Comparison of ENCODE assay signal across 10 cellular contexts in genomic region chr15:88705769-88706165, GRCh38.
A peak's percentile ranks its signal among the peaks of the same experiment; 100 is the strongest.
DNase-seq lines count a peak whose midpoint lies in the region; ATAC-seq and TF ChIP-seq lines count a peak whose summit lies in the region.
"Had no signal": no experiment of that assay in that cellular context is flagged by ENCODE, and none has a peak within 500 bp of the region (broad histone marks: within the 10 kb centered on the region; RNA-seq: fewer than 3 reads in every experiment).

No MANE protein-coding gene starts in this region.

- H3K4me1 ChIP-seq in BLaER1 (no peaks in the 10 kb centered on the region), RWPE2 (ENCODE audit: insufficient read depth, poor library complexity, severe bottlenecking) (peaks cover 3% of the 10 kb centered on the region), gastroesophageal sphincter (peaks cover 0 to 14% (median 8%) of the 10 kb centered on the region in 3 donors)

- CTCF ChIA-PET in activated CD8-positive, alpha-beta memory T cell treated with anti-CD3 and anti-CD28 coated beads, Interleukin-2, amount 10 ng/mL, durations not matched to agents 7 days and 5 days (lab: Charles Lee): no interaction called here

- peaks cover 7% of the 10 kb centered on the region for H3K4me1 Mint-ChIP-seq in activated CD8-positive, alpha-beta memory T cell treated with anti-CD3 and anti-CD28 coated beads, Interleukin-2, amount 10 ng/mL, durations not matched to agents 7 days and 5 days

- H3K9ac ChIP-seq in BLaER1: no peak overlapping the region

- no peaks in the 10 kb centered on the region for H3K36me3 Mint-ChIP-seq in activated CD8-positive, alpha-beta memory T cell treated with anti-CD3 and anti-CD28 coated beads, Interleukin-2, amount 10 ng/mL, durations not matched to agents 7 days and 5 days

- H3K4me3 Mint-ChIP-seq in activated CD8-positive, alpha-beta memory T cell treated with anti-CD3 and anti-CD28 coated beads, Interleukin-2, amount 10 ng/mL, durations not matched to agents 7 days and 5 days: no peak overlapping the region

- TF ChIP-seq EP300 in gastroesophageal sphincter (IDR thresholded peaks at IDR 0.05): no peak

- no peaks in the 10 kb centered on the region for H3K9me3 Mint-ChIP-seq in activated CD8-positive, alpha-beta memory T cell treated with anti-CD3 and anti-CD28 coated beads, Interleukin-2, amount 10 ng/mL, durations not matched to agents 7 days and 5 days (ENCODE audit: low read depth)

- H3K27me3 ChIP-seq in BLaER1 (peaks cover 56% of the 10 kb centered on the region), RWPE2 (ENCODE audit: insufficient read depth, poor library complexity, severe bottlenecking) (peaks cover 6% of the 10 kb centered on the region), gastroesophageal sphincter (peaks cover 7% of the 10 kb centered on the region)

- no peak for DNase-seq in RWPE2 (ENCODE audit: low spot score)
- peak; percentile 74 for DNase-seq in posterior vena cava (ENCODE audit: low spot score)
- no peak for DNase-seq in activated CD8-positive, alpha-beta memory T cell treated with anti-CD3 and anti-CD28 coated beads, Interleukin-2, amount 10 ng/mL, durations not matched to agents 7 days and 5 days
- no peak for DNase-seq in left colon
- no peak for DNase-seq in OCI-M1 (lab: John Stamatoyannopoulos, UW)
- no peak for DNase-seq in GM13976 (ENCODE audit: low spot score)
- DNase-seq: NCI-H510A; stimulated activated naive CD4-positive, alpha-beta T cell treated with Interleukin-2 at 50 U/mL for 16 hours had no signal

- no peak overlapping the region for H3K27ac Mint-ChIP-seq in activated CD8-positive, alpha-beta memory T cell treated with anti-CD3 and anti-CD28 coated beads, Interleukin-2, amount 10 ng/mL, durations not matched to agents 7 days and 5 days

- peaks cover 5% of the 10 kb centered on the region; the same call in 1 of the 2 replicates for H3K9me3 ChIP-seq in BLaER1
- no peaks in the 10 kb centered on the region for H3K9me3 ChIP-seq in RWPE2 (ENCODE audit: severe bottlenecking)
- H3K9me3 ChIP-seq in gastroesophageal sphincter: no peaks in the 10 kb centered on the region

- H3K4me3 ChIP-seq in BLaER1 (no peak overlapping the region), RWPE2 (ENCODE audit: severe bottlenecking) (peak overlapping the region; percentile 23), gastroesophageal sphincter (peak overlapping the region; percentile 43 to 53)

- intact Hi-C loops in posterior vena cava (cut with DNase I) (loop anchor here in 1 of 2 donors (1.0 to 2.0 kb wide), 2 partner anchors 45 to 77 kb away; no protein-coding TSS in a partner anchor), left colon (cut with DNase I, micrococcal nuclease) (no loop called here)

- H3K27me3 Mint-ChIP-seq in activated CD8-positive, alpha-beta memory T cell treated with anti-CD3 and anti-CD28 coated beads, Interleukin-2, amount 10 ng/mL, durations not matched to agents 7 days and 5 days: peaks cover 55% of the 10 kb centered on the region

- WGBS in gastroesophageal sphincter (ENCODE audit: low coverage in 1 of 2), 2 donors: 65 to 74% methylated on average over 7 of the region's 11 CpGs

- in situ Hi-C loops in GM13976 (cut with MboI; ENCODE audit: low sequenced_read_pairs, unreplicated experiment): no loop called here

- H3K36me3 ChIP-seq in BLaER1 (no peaks in the 10 kb centered on the region), RWPE2 (ENCODE audit: low read depth) (no peaks in the 10 kb centered on the region), gastroesophageal sphincter (no peaks in the 10 kb centered on the region)

- TF ChIP-seq POLR2A in gastroesophageal sphincter (IDR thresholded peaks at IDR 0.05): no peak

- no peak overlapping the region for H3K27ac ChIP-seq in BLaER1
- H3K27ac ChIP-seq in RWPE2 (ENCODE audit: poor library complexity, severe bottlenecking): no peak overlapping the region
- H3K27ac ChIP-seq in gastroesophageal sphincter: peak overlapping the region in 3 of 4 donors; percentile 55 to 77 (median 58)

- 0 out of 2 replicates have a peak, but pooled peaks cover 4% of the 10 kb centered on the region for H4K20me1 ChIP-seq in BLaER1

- no peak for TF ChIP-seq CTCF in RWPE2 (IDR thresholded peaks at IDR 0.05; ENCODE audit: poor library complexity, severe bottlenecking)
- TF ChIP-seq CTCF in gastroesophageal sphincter (IDR thresholded peaks at IDR 0.05): no peak
- no peak for TF ChIP-seq CTCF in GM13976 (IDR thresholded peaks at IDR 0.05; ENCODE audit: borderline replicate concordance, control extremely low read depth, extremely low read depth, insufficient read depth, missing control alignments)

- H3K4me2 ChIP-seq in BLaER1: 0 out of 2 replicates have a peak overlapping the region, but pooled peaks have one; percentile 42

- no peak for ATAC-seq in RWPE2 (ENCODE audit: low read depth)
- no peak for ATAC-seq in gastroesophageal sphincter
- ATAC-seq in activated CD8-positive, alpha-beta memory T cell treated with anti-CD3 and anti-CD28 coated beads, Interleukin-2, amount 10 ng/mL, durations not matched to agents 7 days and 5 days: no peak
- ATAC-seq in left colon: no peak

Comparison
In these comparisons a context has a peak if more than half of its experiments do, and no peak if none do; other contexts are left out.
1. H3K27ac ChIP-seq: peak in gastroesophageal sphincter (3 of 4); none in BLaER1 (single experiment) and RWPE2 (single experiment).